8 cellular contexts compared by ENCODE assay signal in genomic region chr15:81323559-81323943, GRCh38. TPM values are rescaled to one million over a fixed set of nuclear protein-coding genes. Genes with fewer than 3 reads are reported as not detected.
DNase-seq lines count a peak whose midpoint lies in the region; ATAC-seq lines count a peak whose summit lies in the region.

No MANE protein-coding gene starts in this region.

- H3K4me1 Mint-ChIP-seq in activated CD4-positive, alpha-beta memory T cell treated with anti-CD3 and anti-CD28 coated beads, Interleukin-2, amount 10 ng/mL, durations not matched to agents 7 days and 5 days, result peaks cover 26% of the 10 kb centered on the region
- peaks cover 15 to 24% of the 10 kb centered on the region in 2 donors for H3K4me1 Mint-ChIP-seq in immature natural killer cell

- no peaks in the 10 kb centered on the region for H3K27me3 ChIP-seq in thymus (ENCODE audit: control insufficient read depth, insufficient read depth)

- no peaks in the 10 kb centered on the region for H3K9me3 Mint-ChIP-seq in activated CD4-positive, alpha-beta memory T cell treated with anti-CD3 and anti-CD28 coated beads, Interleukin-2, amount 10 ng/mL, durations not matched to agents 7 days and 5 days
- H3K9me3 Mint-ChIP-seq in immature natural killer cell, result no peaks in the 10 kb centered on the region

- no peak overlapping the region for H3K27ac ChIP-seq in thymus (ENCODE audit: low read depth)

- H3K36me3 ChIP-seq in thymus (ENCODE audit: control insufficient read depth, insufficient read depth), result peaks cover 13% of the 10 kb centered on the region

- no peaks in the 10 kb centered on the region for H3K9me3 ChIP-seq in thymus (ENCODE audit: control insufficient read depth)

- CTCF ChIA-PET in activated CD4-positive, alpha-beta memory T cell treated with anti-CD3 and anti-CD28 coated beads, Interleukin-2, amount 10 ng/mL, durations not matched to agents 7 days and 5 days (lab: Charles Lee), result interaction anchor here (0.8 to 2.1 kb wide), 9 partner anchors 16 to 168 kb away, joined by 3 to 14 read pairs (median 4); no protein-coding TSS in a partner anchor

- 23% methylated on average over 4 of the region's 4 CpGs for WGBS in thymus

- H3K27me3 Mint-ChIP-seq in activated CD4-positive, alpha-beta memory T cell treated with anti-CD3 and anti-CD28 coated beads, Interleukin-2, amount 10 ng/mL, durations not matched to agents 7 days and 5 days, result no peaks in the 10 kb centered on the region
- peaks cover 0 to 7% (median 3%) of the 10 kb centered on the region in 3 donors for H3K27me3 Mint-ChIP-seq in immature natural killer cell (ENCODE audit: low read depth in 3 of 3)

- H3K36me3 Mint-ChIP-seq in activated CD4-positive, alpha-beta memory T cell treated with anti-CD3 and anti-CD28 coated beads, Interleukin-2, amount 10 ng/mL, durations not matched to agents 7 days and 5 days (ENCODE audit: low read depth), result peaks cover 12% of the 10 kb centered on the region
- peaks cover 0 to 2% (median 1%) of the 10 kb centered on the region in 3 donors for H3K36me3 Mint-ChIP-seq in immature natural killer cell

- POLR2A ChIA-PET in activated CD4-positive, alpha-beta memory T cell treated with anti-CD3 and anti-CD28 coated beads, Interleukin-2, amount 10 ng/mL, durations not matched to agents 7 days and 5 days (lab: Charles Lee), result interaction anchor here (1.0 to 2.9 kb wide), 6 partner anchors 14 to 335 kb away, joined by 4 to 10 read pairs (median 6); no protein-coding TSS in a partner anchor

- ATAC-seq in GM18511 (IDR thresholded peaks at IDR 0.05; ENCODE audit: unreplicated experiment) (peak; percentile 26), HG02885 (IDR thresholded peaks at IDR 0.05; ENCODE audit: poor library complexity, unreplicated experiment) (peak; percentile 17)

- peak overlapping the region; percentile 85 for H3K4me3 Mint-ChIP-seq in activated CD4-positive, alpha-beta memory T cell treated with anti-CD3 and anti-CD28 coated beads, Interleukin-2, amount 10 ng/mL, durations not matched to agents 7 days and 5 days
- H3K4me3 Mint-ChIP-seq in immature natural killer cell, result peak overlapping the region; percentile 94 to 99 (median 98)

- no peak for DNase-seq in activated CD4-positive, alpha-beta memory T cell treated with anti-CD3 and anti-CD28 coated beads, Interleukin-2, amount 10 ng/mL, durations not matched to agents 7 days and 5 days
- DNase-seq in immature natural killer cell (no peak), ecto neural progenitor cell (ENCODE audit: low spot score) (no peak), pons (ENCODE audit: low spot score) (no peak), SHP77 treated with DMSO at 0.1 percent for 48 hours (lab: John Stamatoyannopoulos, UW) (no peak)

- H3K4me1 ChIP-seq in thymus (ENCODE audit: control insufficient read depth, insufficient read depth, low read length), result peaks cover 9% of the 10 kb centered on the region

- peak overlapping the region; percentile 37 for H3K4me3 ChIP-seq in thymus (ENCODE audit: low read length)

- peak overlapping the region; percentile 57 for H3K27ac Mint-ChIP-seq in activated CD4-positive, alpha-beta memory T cell treated with anti-CD3 and anti-CD28 coated beads, Interleukin-2, amount 10 ng/mL, durations not matched to agents 7 days and 5 days
- H3K27ac Mint-ChIP-seq in immature natural killer cell, result peak overlapping the region; percentile 18 to 91 (median 76)

RNA-seq across cellular contexts. Expression of gene STARD5, which starts 0.4 kb away (rescaled TPM):
- total RNA-seq in activated CD4-positive, alpha-beta memory T cell treated with anti-CD3 and anti-CD28 coated beads, Interleukin-2, amount 10 ng/mL, durations not matched to agents 7 days and 5 days, result 1 to 10 TPM; 4.2 TPM
- polyA plus RNA-seq in immature natural killer cell, result 1 to 10 TPM in 2 of 3 donors, not detected in 1; 1.7 to 3.8 TPM
- 12.0 TPM for polyA plus RNA-seq in thymus

RNA-seq across cellular contexts. Expression of gene TMC3, which starts 50.5 kb away (rescaled TPM):
- total RNA-seq in activated CD4-positive, alpha-beta memory T cell treated with anti-CD3 and anti-CD28 coated beads, Interleukin-2, amount 10 ng/mL, durations not matched to agents 7 days and 5 days, result not detected
- under 1 TPM in 1 of 3 donors, not detected in 2; 0.07 TPM for polyA plus RNA-seq in immature natural killer cell
- 0.07 TPM for polyA plus RNA-seq in thymus
